In genomic region chr17:21214015-21214776, GRCh38 we compare ENCODE assay signal across 8 cellular contexts. TPM values are rescaled to one million over a fixed set of nuclear protein-coding genes. Genes with fewer than 3 reads are reported as not detected.
DNase-seq lines count a peak whose midpoint lies in the region; ATAC-seq and TF ChIP-seq lines count a peak whose summit lies in the region.

A gene with protein sequence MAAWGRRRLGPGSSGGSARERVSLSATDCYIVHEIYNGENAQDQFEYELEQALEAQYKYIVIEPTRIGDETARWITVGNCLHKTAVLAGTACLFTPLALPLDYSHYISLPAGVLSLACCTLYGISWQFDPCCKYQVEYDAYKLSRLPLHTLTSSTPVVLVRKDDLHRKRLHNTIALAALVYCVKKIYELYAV (minus strand): TSS chr17:21214161. CDS start chr17:21214152, 9 bp downstream.

- H3K36me3 ChIP-seq in aorta (ENCODE audit: control insufficient read depth in 1 of 2, insufficient read depth in 2 of 2, low read length in 1 of 2) = no peaks in the 10 kb centered on the region

- intact Hi-C loops in aorta (cut with DNase I) = loop anchor here (2.0 to 10.0 kb wide), 7 partner anchors 38 to 87 kb away; partner anchors contain the start of genes DHRS7B (in 2 of the 2), NATD1 (in 2 of the 2) and MAP2K3 (in 1 of the 2)

- no peaks in the 10 kb centered on the region for H3K9me3 ChIP-seq in aorta (ENCODE audit: control insufficient read depth, low read length)

- in situ Hi-C loops in astrocyte of the cerebellum (cut with HindIII; ENCODE audit: low sequenced_read_pairs) = no loop called here

- H3K4me3 ChIP-seq in astrocyte of the cerebellum (ENCODE audit: low read depth, low read length) (peak within 1 kb of the TSS; percentile 97), aorta (ENCODE audit: low read length in 2 of 2) (peak within 1 kb of the TSS; percentile 60 to 78)

- peak; percentile 81 for DNase-seq in NCI-H2029 treated with DMSO at 0.1 percent for 48 hours (lab: John Stamatoyannopoulos, UW)
- peak; percentile 91 for DNase-seq in T-helper 9 cell
- peak; percentile 88 for DNase-seq in astrocyte of the cerebellum (ENCODE audit: low read depth)
- DNase-seq in hepatic stellate cell (ENCODE audit: low spot score) = peak; percentile 97
- DNase-seq in renal cortical epithelial cell (ENCODE audit: low read depth) = peak; percentile 85
- peak; percentile 98 to 99 for DNase-seq in aorta

- 0% methylated on average over 70 to 76 of the region's 76 CpGs for WGBS in aorta, 2 donors

- no peaks in the 10 kb centered on the region for H3K4me1 ChIP-seq in aorta (ENCODE audit: control insufficient read depth in 1 of 2, insufficient read depth in 2 of 2, low read length in 2 of 2)

- peak; percentile 9 for TF ChIP-seq CTCF in astrocyte of the cerebellum (IDR thresholded peaks at IDR 0.05; ENCODE audit: low read depth, low read length, missing control alignments)

- peak; percentile 90 for ATAC-seq in GM18511 (IDR thresholded peaks at IDR 0.05; ENCODE audit: unreplicated experiment)
- peak; percentile 84 for ATAC-seq in HG03025 (IDR thresholded peaks at IDR 0.05; ENCODE audit: low FRiP score, unreplicated experiment)
- ATAC-seq in aorta (ENCODE audit: low FRiP score) = peak; percentile 99

- H3K27ac ChIP-seq in aorta (ENCODE audit: low read depth in 1 of 2, low read length in 2 of 2) = peak within 1 kb of the TSS; percentile 45 to 57

- H3K27me3 ChIP-seq in aorta (ENCODE audit: control insufficient read depth in 1 of 2, insufficient read depth in 2 of 2, low read length in 1 of 2) = no peaks in the 10 kb centered on the region

RNA-seq across cellular contexts. Expression of the gene that starts here (rescaled TPM):
- total RNA-seq in renal cortical epithelial cell (14.3 and 14.8 TPM in 2 replicates), aorta (10 to 100 TPM; 16.8 to 17.7 TPM)
- polyA plus RNA-seq in aorta = 10 to 100 TPM; 18.1 to 24.5 TPM

Comparison
In these comparisons a context has a peak if more than half of its experiments do, and no peak if none do; other contexts are left out.
1. Peak in every context shown above with its lines: DNase-seq, ATAC-seq, H3K4me3 ChIP-seq and H3K27ac ChIP-seq.